ENCODE assay signal across 8 cellular contexts in genomic region chr10:72316748-72317435, GRCh38. TPM values are rescaled to one million over a fixed set of nuclear protein-coding genes. Genes with fewer than 3 reads are reported as not detected.
DNase-seq lines count a peak whose midpoint lies in the region; ATAC-seq and TF ChIP-seq lines count a peak whose summit lies in the region.

No MANE protein-coding gene starts in this region.

- ATAC-seq in memory B cell (ENCODE audit: low read depth) (no peak), GM18505 (IDR thresholded peaks at IDR 0.05; ENCODE audit: unreplicated experiment) (no peak), HG03108 (IDR thresholded peaks at IDR 0.05; ENCODE audit: unreplicated experiment) (no peak)

- H3K27ac Mint-ChIP-seq in activated naive CD4-positive, alpha-beta T cell treated with anti-CD3 and anti-CD28 coated beads for 36 hours: peak overlapping the region; percentile 91
- H3K27ac Mint-ChIP-seq in memory B cell: no peak overlapping the region

- H3K9me3 Mint-ChIP-seq in activated naive CD4-positive, alpha-beta T cell treated with anti-CD3 and anti-CD28 coated beads for 36 hours: no peaks in the 10 kb centered on the region
- no peaks in the 10 kb centered on the region for H3K9me3 Mint-ChIP-seq in memory B cell

- peaks cover 9% of the 10 kb centered on the region for H3K36me3 Mint-ChIP-seq in activated naive CD4-positive, alpha-beta T cell treated with anti-CD3 and anti-CD28 coated beads for 36 hours (ENCODE audit: low read depth)
- H3K36me3 Mint-ChIP-seq in memory B cell: no peaks in the 10 kb centered on the region

- H3K4me3 Mint-ChIP-seq in activated naive CD4-positive, alpha-beta T cell treated with anti-CD3 and anti-CD28 coated beads for 36 hours: peak overlapping the region; percentile 49
- H3K4me3 Mint-ChIP-seq in memory B cell: peak overlapping the region; percentile 19

- intact Hi-C loops in activated naive CD4-positive, alpha-beta T cell treated with anti-CD3 and anti-CD28 coated beads for 36 hours (cut with micrococcal nuclease): no loop called here

- no peak for TF ChIP-seq POLR2A in GM18505 (IDR thresholded peaks at IDR 0.05; ENCODE audit: borderline replicate concordance, extremely low read depth, insufficient read depth, insufficient read length)

- H3K4me1 Mint-ChIP-seq in activated naive CD4-positive, alpha-beta T cell treated with anti-CD3 and anti-CD28 coated beads for 36 hours (ENCODE audit: low read depth): peaks cover 65% of the 10 kb centered on the region
- peaks cover 25% of the 10 kb centered on the region for H3K4me1 Mint-ChIP-seq in memory B cell

- CTCF ChIA-PET in activated naive CD4-positive, alpha-beta T cell treated with anti-CD3 and anti-CD28 coated beads for 36 hours (lab: Charles Lee): interaction anchor here (1.2 to 1.6 kb wide), 4 partner anchors 9 to 42 kb away, joined by 3 to 6 read pairs (median 5); no protein-coding TSS in a partner anchor

- H3K27me3 Mint-ChIP-seq in activated naive CD4-positive, alpha-beta T cell treated with anti-CD3 and anti-CD28 coated beads for 36 hours (ENCODE audit: low read depth): no peaks in the 10 kb centered on the region
- no peaks in the 10 kb centered on the region for H3K27me3 Mint-ChIP-seq in memory B cell

- DNase-seq in CD1c-positive myeloid dendritic cell (ENCODE audit: extremely low spot score) (peak; percentile 51), NCI-H146 (lab: John Stamatoyannopoulos, UW) (peak; percentile 91), memory B cell (ENCODE audit: low spot score in 2 of 2) (no peak), DMS79 treated with DMSO at 0.1 percent for 48 hours (lab: John Stamatoyannopoulos, UW) (no peak), epidermal melanocyte (ENCODE audit: insufficient read length, low spot score) (no peak)
- peak; percentile 84 for DNase-seq in activated naive CD4-positive, alpha-beta T cell treated with anti-CD3 and anti-CD28 coated beads for 36 hours

RNA-seq across cellular contexts. Expression of gene DNAJB12, which starts 37.8 kb away (rescaled TPM):
- total RNA-seq in activated naive CD4-positive, alpha-beta T cell treated with anti-CD3 and anti-CD28 coated beads for 36 hours: 10 to 100 TPM; 13.7 to 14.1 TPM

RNA-seq across cellular contexts. Expression of gene DDIT4, which starts 43.2 kb away (rescaled TPM):
- 100 to 1,000 TPM; 684 to 689 TPM for total RNA-seq in activated naive CD4-positive, alpha-beta T cell treated with anti-CD3 and anti-CD28 coated beads for 36 hours

Comparison
In these comparisons a context has a peak if more than half of its experiments do, and no peak if none do; other contexts are left out.
1. DNase-seq: peak in CD1c-positive myeloid dendritic cell (single experiment), NCI-H146 (single experiment) and activated naive CD4-positive, alpha-beta T cell treated with anti-CD3 and anti-CD28 coated beads for 36 hours (single experiment); none in memory B cell (0 of 2), DMS79 treated with DMSO at 0.1 percent for 48 hours (single experiment) and epidermal melanocyte (single experiment).